In genomic region chr11:93652161-93652597, GRCh38 we compare ENCODE assay signal across 8 cellular contexts. TPM values are rescaled to one million over a fixed set of nuclear protein-coding genes. Genes with fewer than 3 reads are reported as not detected.
DNase-seq lines count a peak whose midpoint lies in the region; ATAC-seq and TF ChIP-seq lines count a peak whose summit lies in the region.

No MANE protein-coding gene starts in this region.

- no peaks in the 10 kb centered on the region for H3K9me3 ChIP-seq in neuronal stem cell (replicated peaks in 1 of 2; ENCODE audit: control insufficient read depth in 2 of 2, insufficient read depth in 1 of 2, low read depth in 1 of 2, low read length in 2 of 2)

- no peaks in the 10 kb centered on the region for H3K36me3 Mint-ChIP-seq in activated CD4-positive, alpha-beta T cell treated with anti-CD3 and anti-CD28 coated beads for 36 hours (ENCODE audit: low read depth)

- POLR2A ChIA-PET in activated CD4-positive, alpha-beta T cell treated with anti-CD3 and anti-CD28 coated beads for 36 hours (lab: Charles Lee) = no interaction called here

- no peak overlapping the region for H3K9ac ChIP-seq in neuronal stem cell (ENCODE audit: low read depth, low read length, poor library complexity)

- peak; percentile 22 for DNase-seq in activated CD4-positive, alpha-beta T cell treated with anti-CD3 and anti-CD28 coated beads for 36 hours
- no peak for DNase-seq in activated CD4-positive, alpha-beta T cell treated with anti-CD3 and anti-CD28 coated beads for 1 hour
- peak; percentile 6 for DNase-seq in HuH-7 (ENCODE audit: low spot score)
- DNase-seq in T-helper 1 cell = peak in 3 of 5 donors; percentile 11 to 26 (median 15)
- DNase-seq in epithelial cell of proximal tubule (ENCODE audit: low read depth) = no peak
- DNase-seq in neuronal stem cell (ENCODE audit: low spot score) = peak; percentile 41
- DNase-seq in OCI-M2 (lab: John Stamatoyannopoulos, UW; ENCODE audit: unreplicated experiment) = no peak

- H3K23ac ChIP-seq in neuronal stem cell (ENCODE audit: low read depth, low read length, poor library complexity) = no peak overlapping the region

- H3K79me1 ChIP-seq in neuronal stem cell (ENCODE audit: low read depth, low read length) = no peaks in the 10 kb centered on the region

- H3K27ac Mint-ChIP-seq in activated CD4-positive, alpha-beta T cell treated with anti-CD3 and anti-CD28 coated beads for 36 hours = no peak overlapping the region

- intact Hi-C loops in activated CD4-positive, alpha-beta T cell treated with anti-CD3 and anti-CD28 coated beads for 36 hours (cut with DNase I, micrococcal nuclease) = loop anchor here (1.0 to 5.0 kb wide), 4 partner anchors 40 to 709 kb away; no protein-coding TSS in a partner anchor

- H3K27ac ChIP-seq in neuronal stem cell (replicated peaks; ENCODE audit: low read length) = no peak overlapping the region

- no peaks in the 10 kb centered on the region for H3K36me3 ChIP-seq in neuronal stem cell (replicated peaks in 1 of 2; ENCODE audit: control insufficient read depth in 2 of 2, insufficient read depth in 2 of 2, low read length in 2 of 2)

- H3K9me3 Mint-ChIP-seq in activated CD4-positive, alpha-beta T cell treated with anti-CD3 and anti-CD28 coated beads for 36 hours (ENCODE audit: low read depth) = no peaks in the 10 kb centered on the region

- H3K18ac ChIP-seq in neuronal stem cell (ENCODE audit: low read length) = no peak overlapping the region

- H3K4ac ChIP-seq in neuronal stem cell (ENCODE audit: low read length) = no peak overlapping the region

- H3K27me3 Mint-ChIP-seq in activated CD4-positive, alpha-beta T cell treated with anti-CD3 and anti-CD28 coated beads for 36 hours = peaks cover 5% of the 10 kb centered on the region

- no peak overlapping the region for H2BK12ac ChIP-seq in neuronal stem cell (ENCODE audit: low read length)

- H3K4me3 Mint-ChIP-seq in activated CD4-positive, alpha-beta T cell treated with anti-CD3 and anti-CD28 coated beads for 36 hours = no peak overlapping the region

- H3K4me3 ChIP-seq in epithelial cell of proximal tubule (ENCODE audit: low read depth, low read length) (no peak overlapping the region), neuronal stem cell (ENCODE audit: low read length in 2 of 2) (no peak overlapping the region)

- H2AFZ ChIP-seq in neuronal stem cell (ENCODE audit: low read length) = peak overlapping the region; percentile 19

- ATAC-seq in activated CD4-positive, alpha-beta T cell treated with anti-CD3 and anti-CD28 coated beads for 36 hours = no peak
- no peak for ATAC-seq in GM18861 (IDR thresholded peaks at IDR 0.05; ENCODE audit: unreplicated experiment)

- CTCF ChIA-PET in activated CD4-positive, alpha-beta T cell treated with anti-CD3 and anti-CD28 coated beads for 36 hours (lab: Charles Lee) = interaction anchor here (0.7 to 2.7 kb wide), 10 partner anchors 9 to 420 kb away, joined by 3 to 12 read pairs (median 4); partner anchors contain the start of gene CEP295

- no peak overlapping the region for H2AK5ac ChIP-seq in neuronal stem cell (ENCODE audit: low read depth, low read length)

- no peaks in the 10 kb centered on the region for H3K4me1 ChIP-seq in neuronal stem cell (ENCODE audit: control insufficient read depth in 2 of 2, insufficient read depth in 1 of 2, low read depth in 1 of 2, low read length in 2 of 2)

- H3K4me1 Mint-ChIP-seq in activated CD4-positive, alpha-beta T cell treated with anti-CD3 and anti-CD28 coated beads for 36 hours = peaks cover 12% of the 10 kb centered on the region

- no peak overlapping the region for H2BK15ac ChIP-seq in neuronal stem cell (ENCODE audit: low read length)

- H3K14ac ChIP-seq in neuronal stem cell (ENCODE audit: low read length) = no peak overlapping the region

- H3K27me3 ChIP-seq in neuronal stem cell (ENCODE audit: control insufficient read depth in 3 of 3, insufficient read depth in 3 of 3, low read depth in 1 of 3, low read length in 3 of 3) = peaks cover 0 to 44% (median 0%) of the 10 kb centered on the region in 3 experiments

- no CpG with 5 or more reads among the region's 6 CpGs for WGBS in neuronal stem cell (ENCODE audit: extremely low coverage in 2 of 2, insufficient read length in 2 of 2, insufficient replicate concordance in 1 of 2), 2 donors

- H2BK120ac ChIP-seq in neuronal stem cell (ENCODE audit: low read depth, low read length) = no peak overlapping the region

- TF ChIP-seq CTCF in epithelial cell of proximal tubule (conservative IDR thresholded peaks at IDR 0.05; ENCODE audit: low read depth, low read length) = peak; percentile 64

- H2BK5ac ChIP-seq in neuronal stem cell (ENCODE audit: low read length) = no peak overlapping the region

- H3K4me2 ChIP-seq in neuronal stem cell (ENCODE audit: insufficient read depth, low read length, poor library complexity, severe bottlenecking) = no peak overlapping the region

- H4K91ac ChIP-seq in neuronal stem cell (ENCODE audit: low read depth, low read length, poor library complexity) = no peak overlapping the region

- no peak overlapping the region for H4K8ac ChIP-seq in neuronal stem cell (ENCODE audit: low read depth, low read length)

RNA-seq across cellular contexts. Expression of gene CEP295, which starts 9.3 kb away (rescaled TPM):
- total RNA-seq in activated CD4-positive, alpha-beta T cell treated with anti-CD3 and anti-CD28 coated beads for 36 hours = 10 to 100 TPM; 34.8 to 43.2 TPM
- 16.9 and 20.4 TPM in 2 replicates for total RNA-seq in epithelial cell of proximal tubule
- polyA plus RNA-seq in neuronal stem cell (2013, experiment 1 of 2) = 15.7 TPM
- 14.4 TPM for polyA plus RNA-seq in neuronal stem cell (2013, experiment 2 of 2)

Comparison
In these comparisons a context has a peak if more than half of its experiments do, and no peak if none do; other contexts are left out.
1. DNase-seq: peak in activated CD4-positive, alpha-beta T cell treated with anti-CD3 and anti-CD28 coated beads for 36 hours (single experiment), HuH-7 (single experiment), T-helper 1 cell (3 of 5) and neuronal stem cell (single experiment); none in activated CD4-positive, alpha-beta T cell treated with anti-CD3 and anti-CD28 coated beads for 1 hour (single experiment), epithelial cell of proximal tubule (single experiment) and OCI-M2 (single experiment).